Comparison of ENCODE assay signal across 9 cellular contexts in the genomic region with DNA sequence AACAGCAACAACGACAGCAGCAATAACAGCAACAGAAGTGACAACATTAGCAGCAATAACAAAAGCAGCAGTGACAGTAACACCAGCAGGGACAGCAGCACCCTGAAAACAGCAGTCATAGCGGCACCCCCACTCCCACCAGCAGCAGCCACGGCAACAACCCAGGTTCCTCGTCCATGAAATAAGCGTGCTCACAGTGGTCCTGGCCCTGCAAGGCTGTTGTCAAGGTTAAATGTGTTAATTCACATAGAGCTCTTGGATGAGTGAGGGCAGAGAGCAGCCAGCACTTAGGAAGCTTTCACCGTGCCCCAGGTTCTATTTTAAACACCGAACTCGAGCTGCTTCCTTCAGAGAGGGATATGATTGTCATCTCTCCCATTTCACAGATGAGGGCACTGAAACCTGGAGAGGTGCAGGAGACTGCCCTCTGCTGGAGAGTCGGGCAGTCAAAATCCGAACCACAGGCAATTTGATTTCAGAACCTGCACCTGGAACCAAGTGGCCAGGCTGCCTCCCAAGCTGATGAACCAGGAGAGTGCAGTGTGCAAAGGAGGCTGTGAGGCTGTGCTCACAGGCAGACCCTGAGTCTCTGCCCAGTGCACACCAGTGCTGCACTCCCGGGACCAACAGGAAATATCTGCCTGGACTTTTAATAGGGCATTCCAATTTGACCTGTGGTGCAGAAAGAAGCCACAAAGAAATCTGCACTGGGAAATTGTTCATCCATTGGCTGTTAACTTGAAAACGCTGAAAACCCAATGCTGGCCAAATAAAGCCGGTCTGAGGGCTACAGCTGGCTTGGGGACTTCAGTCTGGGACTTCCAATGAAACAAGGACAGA.
A peak's percentile ranks its signal among the peaks of the same experiment; 100 is the strongest.
DNase-seq lines count a peak whose midpoint lies in the region; ATAC-seq and TF ChIP-seq lines count a peak whose summit lies in the region.
"Had no signal": no experiment of that assay in that cellular context is flagged by ENCODE, and none has a peak within 500 bp of the region (broad histone marks: within the 10 kb centered on the region; RNA-seq: fewer than 3 reads in every experiment).

No MANE protein-coding gene starts in this region.

- no peak overlapping the region for H3K27ac Mint-ChIP-seq in stimulated activated effector memory CD8-positive, alpha-beta T cell treated with anti-CD3 and anti-CD28 coated beads, Interleukin-12 subunit alpha, Interleukin-12 subunit beta, amount 100 ng/mL, for 72 hours

- H3K4me3 Mint-ChIP-seq in stimulated activated effector memory CD8-positive, alpha-beta T cell treated with anti-CD3 and anti-CD28 coated beads, Interleukin-12 subunit alpha, Interleukin-12 subunit beta, amount 100 ng/mL, for 72 hours, result no peak overlapping the region

- no peak for ATAC-seq in GM18517 (IDR thresholded peaks at IDR 0.05; ENCODE audit: unreplicated experiment)
- no peak for ATAC-seq in stimulated activated effector memory CD8-positive, alpha-beta T cell treated with anti-CD3 and anti-CD28 coated beads, Interleukin-12 subunit alpha, Interleukin-12 subunit beta, amount 100 ng/mL, for 72 hours
- ATAC-seq in GM19455 (IDR thresholded peaks at IDR 0.05; ENCODE audit: unreplicated experiment), result no peak

- peaks cover 8% of the 10 kb centered on the region for H3K4me1 Mint-ChIP-seq in stimulated activated effector memory CD8-positive, alpha-beta T cell treated with anti-CD3 and anti-CD28 coated beads, Interleukin-12 subunit alpha, Interleukin-12 subunit beta, amount 100 ng/mL, for 72 hours

- peak; percentile 50 for TF ChIP-seq CTCF in AG09309 (IDR thresholded peaks at IDR 0.05; ENCODE audit: control insufficient read depth, insufficient read depth, low read depth, low read length, missing control alignments)
- TF ChIP-seq CTCF in GM10266 (IDR thresholded peaks at IDR 0.05; ENCODE audit: control insufficient read depth, insufficient read depth, low read depth, missing control alignments), result peak; percentile 43

- no peaks in the 10 kb centered on the region for H3K36me3 Mint-ChIP-seq in stimulated activated effector memory CD8-positive, alpha-beta T cell treated with anti-CD3 and anti-CD28 coated beads, Interleukin-12 subunit alpha, Interleukin-12 subunit beta, amount 100 ng/mL, for 72 hours

- no peak for DNase-seq in AG09309 (ENCODE audit: low read depth)
- no peak for DNase-seq in GM10266 (ENCODE audit: extremely low spot score)
- DNase-seq in T follicular helper cell (ENCODE audit: low read depth), result peak; percentile 5
- peak; percentile 55 for DNase-seq in iPS-NIHi7 (ENCODE audit: extremely low spot score)
- DNase-seq in stimulated activated effector memory CD8-positive, alpha-beta T cell treated with anti-CD3 and anti-CD28 coated beads, Interleukin-12 subunit alpha, Interleukin-12 subunit beta, amount 100 ng/mL, for 72 hours (ENCODE audit: low spot score in 2 of 2), result no peak
- no peak for DNase-seq in NCI-H510A (lab: John Stamatoyannopoulos, UW)
- DNase-seq: activated CD8-positive, alpha-beta memory T cell treated with anti-CD3 and anti-CD28 coated beads, Interleukin-2, amount 50 U/mL, for 4 hours had no signal

- H3K4me3 ChIP-seq in AG09309 (ENCODE audit: control insufficient read depth, low read depth, low read length), result no peak overlapping the region

- H3K9me3 Mint-ChIP-seq in stimulated activated effector memory CD8-positive, alpha-beta T cell treated with anti-CD3 and anti-CD28 coated beads, Interleukin-12 subunit alpha, Interleukin-12 subunit beta, amount 100 ng/mL, for 72 hours, result no peaks in the 10 kb centered on the region

Comparison
In these comparisons a context has a peak if more than half of its experiments do, and no peak if none do; other contexts are left out.
1. DNase-seq: peak in T follicular helper cell (single experiment) and iPS-NIHi7 (single experiment); none in AG09309 (single experiment), GM10266 (single experiment), stimulated activated effector memory CD8-positive, alpha-beta T cell treated with anti-CD3 and anti-CD28 coated beads, Interleukin-12 subunit alpha, Interleukin-12 subunit beta, amount 100 ng/mL, for 72 hours (0 of 2) and NCI-H510A (single experiment).